24 cellular contexts compared by ENCODE assay signal in genomic region chr1:15068997-15069396, GRCh38.
"Had no signal": no experiment of that assay in that cellular context is flagged by ENCODE, and none has a peak within 500 bp of the region (broad histone marks: within the 10 kb centered on the region; RNA-seq: fewer than 3 reads in every experiment).

No MANE protein-coding gene starts in this region.

- H3K4me3 ChIP-seq: colonic mucosa, heart left ventricle had no signal

- H3K36me3 ChIP-seq: brain microvascular endothelial cell, colonic mucosa had no signal

- H3K4me3 Mint-ChIP-seq: activated CD4-positive, alpha-beta memory T cell treated with anti-CD3 and anti-CD28 coated beads, Interleukin-2, amount 10 ng/mL, durations not matched to agents 7 days and 5 days; activated CD4-positive, alpha-beta T cell treated with anti-CD3 and anti-CD28 coated beads, Interleukin-2, amount 10 ng/mL, durations not matched to agents 7 days and 5 days; activated naive CD8-positive, alpha-beta T cell; activated T-cell treated with anti-CD3 and anti-CD28 coated beads, Interleukin-2, amount 50 U/mL, for 24 hours; activated T-cell treated with anti-CD3 and anti-CD28 coated beads, Interleukin-2, amount 50 U/mL, for 72 hours had no signal

- H3K9me3 ChIP-seq: colonic mucosa, heart left ventricle had no signal

- ATAC-seq: activated T-cell treated with anti-CD3 and anti-CD28 coated beads, Interleukin-2, amount 50 U/mL, for 72 hours; esophagus mucosa; heart left ventricle had no signal

- H3K9me3 Mint-ChIP-seq: activated CD4-positive, alpha-beta memory T cell treated with anti-CD3 and anti-CD28 coated beads, Interleukin-2, amount 10 ng/mL, durations not matched to agents 7 days and 5 days; activated CD4-positive, alpha-beta T cell treated with anti-CD3 and anti-CD28 coated beads, Interleukin-2, amount 10 ng/mL, durations not matched to agents 7 days and 5 days; activated T-cell treated with anti-CD3 and anti-CD28 coated beads, Interleukin-2, amount 50 U/mL, for 24 hours; activated T-cell treated with anti-CD3 and anti-CD28 coated beads, Interleukin-2, amount 50 U/mL, for 72 hours had no signal

- H3K27ac ChIP-seq: brain microvascular endothelial cell, colonic mucosa had no signal

- H3K27me3 Mint-ChIP-seq: activated CD4-positive, alpha-beta memory T cell treated with anti-CD3 and anti-CD28 coated beads, Interleukin-2, amount 10 ng/mL, durations not matched to agents 7 days and 5 days; activated CD4-positive, alpha-beta T cell treated with anti-CD3 and anti-CD28 coated beads, Interleukin-2, amount 10 ng/mL, durations not matched to agents 7 days and 5 days; activated naive CD8-positive, alpha-beta T cell; activated T-cell treated with anti-CD3 and anti-CD28 coated beads, Interleukin-2, amount 50 U/mL, for 24 hours had no signal

- H3K36me3 Mint-ChIP-seq: activated naive CD8-positive, alpha-beta T cell had no signal

- DNase-seq: activated CD4-positive, alpha-beta memory T cell treated with anti-CD3 and anti-CD28 coated beads, Interleukin-2, amount 10 ng/mL, durations not matched to agents 7 days and 5 days; activated CD4-positive, alpha-beta T cell treated with anti-CD3 and anti-CD28 coated beads for 1 hour; activated CD4-positive, alpha-beta T cell treated with anti-CD3 and anti-CD28 coated beads for 4 hours; activated CD4-positive, alpha-beta T cell treated with anti-CD3 and anti-CD28 coated beads, Interleukin-2, amount 10 ng/mL, durations not matched to agents 7 days and 5 days; activated CD4-positive, alpha-beta T cell treated with anti-CD3 and anti-CD28 coated beads, Interleukin-2, amount 50 U/mL, for 4 hours; activated CD4-positive, CD25-positive, alpha-beta regulatory T cell; activated CD8-positive, alpha-beta memory T cell treated with anti-CD3 and anti-CD28 coated beads, Interleukin-2, amount 50 U/mL, for 48 hours; activated gamma-delta T cell; activated naive CD4-positive, alpha-beta T cell; activated naive CD4-positive, alpha-beta T cell treated with anti-CD3 and anti-CD28 coated beads, Interleukin-2, amount 50 U/mL, for 16 hours; activated T-cell treated with anti-CD3 and anti-CD28 coated beads for 4 hours; activated T-cell treated with anti-CD3 and anti-CD28 coated beads, Interleukin-2, amount 50 U/mL, for 24 hours; activated T-cell treated with anti-CD3 and anti-CD28 coated beads, Interleukin-2, amount 50 U/mL, for 72 hours; amniotic stem cell; anterior cingulate cortex; brain microvascular endothelial cell; colonic mucosa; effector CD8-positive, alpha-beta T cell; foreskin fibroblast; glutamatergic neuron; T-helper 2 cell had no signal

- H3K27ac Mint-ChIP-seq: activated CD4-positive, alpha-beta memory T cell treated with anti-CD3 and anti-CD28 coated beads, Interleukin-2, amount 10 ng/mL, durations not matched to agents 7 days and 5 days; activated CD4-positive, alpha-beta T cell treated with anti-CD3 and anti-CD28 coated beads, Interleukin-2, amount 10 ng/mL, durations not matched to agents 7 days and 5 days; activated naive CD8-positive, alpha-beta T cell; activated T-cell treated with anti-CD3 and anti-CD28 coated beads, Interleukin-2, amount 50 U/mL, for 24 hours; activated T-cell treated with anti-CD3 and anti-CD28 coated beads, Interleukin-2, amount 50 U/mL, for 72 hours had no signal

- H3K4me1 Mint-ChIP-seq: activated CD4-positive, alpha-beta memory T cell treated with anti-CD3 and anti-CD28 coated beads, Interleukin-2, amount 10 ng/mL, durations not matched to agents 7 days and 5 days; activated CD4-positive, alpha-beta T cell treated with anti-CD3 and anti-CD28 coated beads, Interleukin-2, amount 10 ng/mL, durations not matched to agents 7 days and 5 days had no signal

- H3K4me1 ChIP-seq: colonic mucosa, heart left ventricle had no signal

- H3K27me3 ChIP-seq: brain microvascular endothelial cell, colonic mucosa, heart left ventricle had no signal
